ENCODE assay signal across 2 cellular contexts in the genomic region with DNA sequence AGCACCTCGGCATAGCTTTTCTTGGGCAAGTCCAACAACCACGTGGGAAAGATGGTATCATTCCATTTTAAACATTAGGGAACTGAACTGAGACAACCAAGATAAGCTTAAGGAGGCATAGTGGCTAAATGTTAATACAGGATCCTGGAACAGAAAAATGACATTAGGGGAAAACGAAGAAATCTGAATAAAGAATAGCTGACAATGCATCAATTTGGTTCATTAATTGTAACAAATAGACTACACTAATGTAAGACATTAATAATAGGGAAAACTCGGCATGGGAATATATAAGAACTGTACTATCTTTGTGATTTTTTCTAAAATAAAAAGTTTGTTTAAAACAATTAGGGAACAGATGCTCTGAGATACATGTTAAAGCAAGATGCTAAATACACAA.
TF ChIP-seq lines count a peak whose summit lies in the region.

No MANE protein-coding gene starts in this region.

TF ChIP-seq in A549, 52 proteins besides CTCF, POLR2A, EP300 and RAD21:
- TF ChIP-seq, protein P1, sequence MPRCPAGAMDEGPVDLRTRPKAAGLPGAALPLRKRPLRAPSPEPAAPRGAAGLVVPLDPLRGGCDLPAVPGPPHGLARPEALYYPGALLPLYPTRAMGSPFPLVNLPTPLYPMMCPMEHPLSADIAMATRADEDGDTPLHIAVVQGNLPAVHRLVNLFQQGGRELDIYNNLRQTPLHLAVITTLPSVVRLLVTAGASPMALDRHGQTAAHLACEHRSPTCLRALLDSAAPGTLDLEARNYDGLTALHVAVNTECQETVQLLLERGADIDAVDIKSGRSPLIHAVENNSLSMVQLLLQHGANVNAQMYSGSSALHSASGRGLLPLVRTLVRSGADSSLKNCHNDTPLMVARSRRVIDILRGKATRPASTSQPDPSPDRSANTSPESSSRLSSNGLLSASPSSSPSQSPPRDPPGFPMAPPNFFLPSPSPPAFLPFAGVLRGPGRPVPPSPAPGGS (IDR thresholded peaks at IDR 0.05): no peak
- TF ChIP-seq MAFK (IDR thresholded peaks at IDR 0.05; ENCODE audit: partially characterized antibody) (peak; percentile 58), ESRRA (IDR thresholded peaks at IDR 0.05; ENCODE audit: borderline replicate concordance, low read length) (no peak), HDAC2 (IDR thresholded peaks at IDR 0.05) (no peak)
- TF ChIP-seq, protein P2, sequence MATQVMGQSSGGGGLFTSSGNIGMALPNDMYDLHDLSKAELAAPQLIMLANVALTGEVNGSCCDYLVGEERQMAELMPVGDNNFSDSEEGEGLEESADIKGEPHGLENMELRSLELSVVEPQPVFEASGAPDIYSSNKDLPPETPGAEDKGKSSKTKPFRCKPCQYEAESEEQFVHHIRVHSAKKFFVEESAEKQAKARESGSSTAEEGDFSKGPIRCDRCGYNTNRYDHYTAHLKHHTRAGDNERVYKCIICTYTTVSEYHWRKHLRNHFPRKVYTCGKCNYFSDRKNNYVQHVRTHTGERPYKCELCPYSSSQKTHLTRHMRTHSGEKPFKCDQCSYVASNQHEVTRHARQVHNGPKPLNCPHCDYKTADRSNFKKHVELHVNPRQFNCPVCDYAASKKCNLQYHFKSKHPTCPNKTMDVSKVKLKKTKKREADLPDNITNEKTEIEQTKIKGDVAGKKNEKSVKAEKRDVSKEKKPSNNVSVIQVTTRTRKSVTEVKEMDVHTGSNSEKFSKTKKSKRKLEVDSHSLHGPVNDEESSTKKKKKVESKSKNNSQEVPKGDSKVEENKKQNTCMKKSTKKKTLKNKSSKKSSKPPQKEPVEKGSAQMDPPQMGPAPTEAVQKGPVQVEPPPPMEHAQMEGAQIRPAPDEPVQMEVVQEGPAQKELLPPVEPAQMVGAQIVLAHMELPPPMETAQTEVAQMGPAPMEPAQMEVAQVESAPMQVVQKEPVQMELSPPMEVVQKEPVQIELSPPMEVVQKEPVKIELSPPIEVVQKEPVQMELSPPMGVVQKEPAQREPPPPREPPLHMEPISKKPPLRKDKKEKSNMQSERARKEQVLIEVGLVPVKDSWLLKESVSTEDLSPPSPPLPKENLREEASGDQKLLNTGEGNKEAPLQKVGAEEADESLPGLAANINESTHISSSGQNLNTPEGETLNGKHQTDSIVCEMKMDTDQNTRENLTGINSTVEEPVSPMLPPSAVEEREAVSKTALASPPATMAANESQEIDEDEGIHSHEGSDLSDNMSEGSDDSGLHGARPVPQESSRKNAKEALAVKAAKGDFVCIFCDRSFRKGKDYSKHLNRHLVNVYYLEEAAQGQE (IDR thresholded peaks at IDR 0.05): no peak
TF ChIP-seq in A549: peak in this region for 1.

TF ChIP-seq in IMR-90, 13 proteins besides CTCF, POLR2A, EP300 and RAD21:
- TF ChIP-seq MAFK (IDR thresholded peaks at IDR 0.05; ENCODE audit: low read depth, low read length) (peak; percentile 39), MAZ (IDR thresholded peaks at IDR 0.05; ENCODE audit: borderline replicate concordance, low read depth, low read length) (no peak)
